Comparison of ENCODE assay signal across 28 cellular contexts in the genomic region with DNA sequence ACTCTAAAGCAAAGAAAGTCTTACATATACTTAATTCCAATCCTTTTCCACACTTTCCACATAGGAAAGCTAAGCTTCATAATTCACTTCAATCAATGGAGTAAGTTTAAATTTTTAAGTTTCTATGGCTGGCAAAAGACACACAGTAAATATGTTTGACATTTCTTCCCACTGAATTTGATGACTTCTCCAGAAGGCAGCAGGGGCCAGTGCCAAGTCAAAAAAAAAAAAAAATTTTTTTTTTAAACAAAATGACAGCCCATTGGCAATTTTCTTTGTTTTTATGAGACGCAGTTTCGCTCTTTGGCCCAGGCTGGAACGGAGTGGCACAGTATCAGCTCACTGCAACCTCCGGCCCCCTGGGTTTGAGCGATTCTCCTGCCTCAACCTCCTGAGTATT. TPM values are rescaled to one million over a fixed set of nuclear protein-coding genes. Genes with fewer than 3 reads are reported as not detected.
DNase-seq lines count a peak whose midpoint lies in the region; ATAC-seq and TF ChIP-seq lines count a peak whose summit lies in the region.
"Had no signal": no experiment of that assay in that cellular context is flagged by ENCODE, and none has a peak within 500 bp of the region (broad histone marks: within the 10 kb centered on the region; RNA-seq: fewer than 3 reads in every experiment).

No MANE protein-coding gene starts in this region.

- H3K4me3 ChIP-seq in GM23248 (no peak overlapping the region), SK-N-SH (ENCODE audit: low read depth in 2 of 2, low read length in 1 of 2) (no peak overlapping the region), epithelial cell of proximal tubule (ENCODE audit: low read depth, low read length) (no peak overlapping the region)
- no peak overlapping the region for H3K4me3 ChIP-seq in effector memory CD4-positive, alpha-beta T cell (ENCODE audit: insufficient read depth, low read depth, low read length, poor library complexity, severe bottlenecking)
- H3K4me3 ChIP-seq: BLaER1, PC-9, SJSA1 had no signal

- TF ChIP-seq RAD21 in SK-N-SH (IDR thresholded peaks at IDR 0.05; ENCODE audit: low read length), result no peak

- peaks cover 31% of the 10 kb centered on the region for H3K36me3 Mint-ChIP-seq in osteocyte (ENCODE audit: unreplicated experiment)

- H3K27ac ChIP-seq in GM23248 (no peak overlapping the region), SK-N-SH (ENCODE audit: low read depth in 2 of 2, low read length in 1 of 2) (no peak overlapping the region)
- H3K27ac ChIP-seq in effector memory CD4-positive, alpha-beta T cell (ENCODE audit: insufficient read depth, low read length, poor library complexity, severe bottlenecking), result no peak overlapping the region
- H3K27ac ChIP-seq: BLaER1, PC-9, SJSA1 had no signal

- H3K27me3 ChIP-seq in GM23248 (replicated peaks; ENCODE audit: insufficient read depth), result no peaks in the 10 kb centered on the region
- no peaks in the 10 kb centered on the region for H3K27me3 ChIP-seq in SK-N-SH (ENCODE audit: insufficient read depth)
- H3K27me3 ChIP-seq in effector memory CD4-positive, alpha-beta T cell (replicated peaks; ENCODE audit: control insufficient read depth, insufficient read depth, low read length, poor library complexity, severe bottlenecking), result no peaks in the 10 kb centered on the region
- H3K27me3 ChIP-seq: BLaER1, SJSA1 had no signal

- H3K4me2 ChIP-seq in GM23248 (ENCODE audit: unreplicated experiment) (no peak overlapping the region), SK-N-SH (no peak overlapping the region)
- H3K4me2 ChIP-seq: BLaER1, PC-9 had no signal

- peak; percentile 58 for TF ChIP-seq CTCF in SK-N-SH (IDR thresholded peaks at IDR 0.05)
- peak; percentile 24 for TF ChIP-seq CTCF in epithelial cell of proximal tubule (conservative IDR thresholded peaks at IDR 0.05; ENCODE audit: low read depth, low read length)
- TF ChIP-seq CTCF in osteocyte (IDR thresholded peaks at IDR 0.05), result peak; percentile 34

- no peaks in the 10 kb centered on the region for H3K9me2 ChIP-seq in GM23248 (ENCODE audit: insufficient read depth)
- no peaks in the 10 kb centered on the region for H3K9me2 ChIP-seq in SK-N-SH

- H3K9me3 Mint-ChIP-seq in osteocyte (ENCODE audit: unreplicated experiment), result no peaks in the 10 kb centered on the region
- H3K9me3 Mint-ChIP-seq: CD4-positive, alpha-beta T cell; HFFc6 had no signal

- no peak overlapping the region for H3K9ac ChIP-seq in GM23248
- no peak overlapping the region for H3K9ac ChIP-seq in SK-N-SH
- H3K9ac ChIP-seq: BLaER1 had no signal

- CTCF ChIA-PET in SK-N-SH (lab: Yijun Ruan, JAX), result interaction anchor here (0.8 to 4.3 kb wide), 5 partner anchors 12 to 178 kb away, joined by 3 to 29 read pairs (median 3); no protein-coding TSS in a partner anchor

- no peaks in the 10 kb centered on the region for H4K20me1 ChIP-seq in GM23248 (ENCODE audit: insufficient read depth)
- peaks cover 17% of the 10 kb centered on the region for H4K20me1 ChIP-seq in SK-N-SH (ENCODE audit: insufficient read depth)

- peaks cover 98% of the 10 kb centered on the region for H3K79me2 ChIP-seq in GM23248 (ENCODE audit: insufficient read depth)
- H3K79me2 ChIP-seq in SK-N-SH (ENCODE audit: insufficient read depth), result peaks cover 96% of the 10 kb centered on the region

- 52 to 59% methylated on average over 5 of the region's 5 CpGs for WGBS in GM23248 (ENCODE audit: low coverage in 1 of 2, low lambda C conversion rate in 2 of 2, missing lambda C conversion rate in 2 of 2), 2 experiments
- 94% methylated on average over 5 of the region's 5 CpGs for WGBS in SK-N-SH (ENCODE audit: low lambda C conversion rate)

- H3K36me3 ChIP-seq in GM23248 (ENCODE audit: low read depth) (peaks cover 72% of the 10 kb centered on the region), SK-N-SH (replicated peaks in 1 of 2; ENCODE audit: control insufficient read depth in 1 of 2, insufficient read depth in 2 of 2, low read length in 1 of 2) (peaks cover 50 to 97% of the 10 kb centered on the region in 2 experiments)
- peaks cover 26% of the 10 kb centered on the region for H3K36me3 ChIP-seq in effector memory CD4-positive, alpha-beta T cell (ENCODE audit: control insufficient read depth, insufficient read depth, low read length)

- POLR2A ChIA-PET in SK-N-SH (lab: Yijun Ruan, JAX), result no interaction called here

- peaks cover 32% of the 10 kb centered on the region; the same call in 1 of the 2 replicates for H3F3A ChIP-seq in GM23248 (ENCODE audit: insufficient read depth)
- peaks cover 35% of the 10 kb centered on the region for H3F3A ChIP-seq in SK-N-SH (replicated peaks; ENCODE audit: insufficient read depth)

- H2AFZ ChIP-seq in GM23248 (no peak overlapping the region), SK-N-SH (ENCODE audit: low read depth) (no peak overlapping the region)
- H2AFZ ChIP-seq: PC-9 had no signal

- in situ Hi-C loops in GM23248 (cut with MboI), result no loop called here

- peak; percentile 36 for DNase-seq in GM23248
- DNase-seq in SK-N-SH, result no peak
- DNase-seq in epithelial cell of proximal tubule (ENCODE audit: low read depth), result no peak
- no peak for DNase-seq in osteocyte (ENCODE audit: extremely low spot score, unreplicated experiment)
- no peak for DNase-seq in NCI-H2227 treated with DMSO at 0.1 percent for 48 hours (lab: John Stamatoyannopoulos, UW)
- no peak for DNase-seq in effector memory CD4-positive, alpha-beta T cell
- DNase-seq: CD4-positive, alpha-beta T cell; COR-L47; DMS79 treated with DMSO at 0.1 percent for 48 hours; GF-D8; H7; HFFc6; KBM-7; MV-4-11; NCI-H1105; NCI-H1436 treated with DMSO at 0.1 percent for 48 hours; NCI-H187 treated with DMSO at 0.1 percent for 48 hours; NCI-H2171 treated with DMSO at 0.1 percent for 48 hours; NCI-H446; NCI-H524 treated with DMSO at 0.1 percent for 48 hours; NCI-H774; PC-9; Right ventricle myocardium superior had no signal

- H3K4me1 ChIP-seq in GM23248 (ENCODE audit: insufficient read depth) (peaks cover 5% of the 10 kb centered on the region; the same call in 1 of the 2 replicates), SK-N-SH (ENCODE audit: control insufficient read depth in 1 of 2, insufficient read depth in 2 of 2, low read depth in 1 of 2, low read length in 1 of 2) (peaks cover 0 to 3% of the 10 kb centered on the region in 2 experiments; a peak in 2 of 4 replicates)
- H3K4me1 ChIP-seq in effector memory CD4-positive, alpha-beta T cell (ENCODE audit: control insufficient read depth, insufficient read depth, low read length, poor library complexity, severe bottlenecking), result no peaks in the 10 kb centered on the region
- H3K4me1 ChIP-seq: BLaER1, SJSA1 had no signal

- ATAC-seq in GM18511 (IDR thresholded peaks at IDR 0.05; ENCODE audit: unreplicated experiment), result no peak

- H3K4me3 Mint-ChIP-seq in osteocyte (ENCODE audit: unreplicated experiment), result no peak overlapping the region
- H3K4me3 Mint-ChIP-seq: CD4-positive, alpha-beta T cell; HFFc6 had no signal

- TF ChIP-seq EP300 in SK-N-SH (IDR thresholded peaks at IDR 0.05; ENCODE audit: borderline replicate concordance in 1 of 2, low read depth in 1 of 2, low read length in 1 of 2), result no peak

- H3K4me1 Mint-ChIP-seq in osteocyte (ENCODE audit: unreplicated experiment), result no peaks in the 10 kb centered on the region

- H3K9me3 ChIP-seq in GM23248 (ENCODE audit: low read depth) (no peaks in the 10 kb centered on the region), SK-N-SH (no peaks in the 10 kb centered on the region)
- H3K9me3 ChIP-seq in effector memory CD4-positive, alpha-beta T cell (ENCODE audit: control insufficient read depth, low read length), result no peaks in the 10 kb centered on the region
- H3K9me3 ChIP-seq: SJSA1 had no signal

- H3K27ac Mint-ChIP-seq in osteocyte (ENCODE audit: unreplicated experiment), result no peak overlapping the region
- H3K27ac Mint-ChIP-seq: CD4-positive, alpha-beta T cell; HFFc6 had no signal

- no peaks in the 10 kb centered on the region for H3K27me3 Mint-ChIP-seq in osteocyte (ENCODE audit: unreplicated experiment)
- H3K27me3 Mint-ChIP-seq: CD4-positive, alpha-beta T cell had no signal

TF ChIP-seq in SK-N-SH, 30 proteins besides CTCF, POLR2A, EP300 and RAD21 (continues in another document):
- TF ChIP-seq ELF1 (IDR thresholded peaks at IDR 0.05), result no peak
- TF ChIP-seq, protein P1, sequence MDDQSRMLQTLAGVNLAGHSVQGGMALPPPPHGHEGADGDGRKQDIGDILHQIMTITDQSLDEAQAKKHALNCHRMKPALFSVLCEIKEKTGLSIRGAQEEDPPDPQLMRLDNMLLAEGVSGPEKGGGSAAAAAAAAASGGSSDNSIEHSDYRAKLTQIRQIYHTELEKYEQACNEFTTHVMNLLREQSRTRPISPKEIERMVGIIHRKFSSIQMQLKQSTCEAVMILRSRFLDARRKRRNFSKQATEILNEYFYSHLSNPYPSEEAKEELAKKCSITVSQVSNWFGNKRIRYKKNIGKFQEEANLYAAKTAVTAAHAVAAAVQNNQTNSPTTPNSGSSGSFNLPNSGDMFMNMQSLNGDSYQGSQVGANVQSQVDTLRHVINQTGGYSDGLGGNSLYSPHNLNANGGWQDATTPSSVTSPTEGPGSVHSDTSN (IDR thresholded peaks at IDR 0.05), result no peak
- no peak for TF ChIP-seq NFIC (IDR thresholded peaks at IDR 0.05; ENCODE audit: borderline replicate concordance)

RNA-seq across cellular contexts. Expression of a gene that starts 28.7 kb away (rescaled TPM):
- total RNA-seq in GM23248 (2014; rRNA removed; shearing (Covaris generic)), result 232 and 241 TPM in 2 replicates
- polyA plus RNA-seq in GM23248 (2016; fragmentation: Nextera tagmentation; extraction: Ambion mirVana) (22.3 and 23.7 TPM in 2 replicates), SK-N-SH (2012; rRNA removed) (48.2 and 67.2 TPM in 2 replicates)
- 84.5 and 91.7 TPM in 2 replicates for polyA plus RNA-seq in SK-N-SH (2012; cell fraction: cytosol; rRNA removed)
- 31.0 and 73.2 TPM in 2 replicates for polyA plus RNA-seq in SK-N-SH (2012; cell fraction: nucleus; rRNA removed)
- total RNA-seq in epithelial cell of proximal tubule (88.1 and 102 TPM in 2 replicates), osteocyte (59.7 and 63.1 TPM in 2 replicates)

RNA-seq across cellular contexts. Expression of a gene that starts 59.1 kb away (rescaled TPM):
- 0.11 TPM in 1 of 2 replicates, not detected in the other for total RNA-seq in GM23248 (2014; rRNA removed; shearing (Covaris generic))
- polyA plus RNA-seq in GM23248 (2016; fragmentation: Nextera tagmentation; extraction: Ambion mirVana) (not detected in 2 replicates), SK-N-SH (2012; rRNA removed) (0.13 and 0.23 TPM in 2 replicates)
- 0.08 and 0.09 TPM in 2 replicates for polyA plus RNA-seq in SK-N-SH (2012; cell fraction: cytosol; rRNA removed)
- 0.80 and 0.83 TPM in 2 replicates for polyA plus RNA-seq in SK-N-SH (2012; cell fraction: nucleus; rRNA removed)
- total RNA-seq in epithelial cell of proximal tubule (0.14 TPM in 1 of 2 replicates, not detected in the other), osteocyte (0.10 TPM in 1 of 2 replicates, not detected in the other)
- total RNA-seq: H7, MCF 10A, PC-9, Right ventricle myocardium superior, RPMI7951, SJSA1 had no signal
